In genomic region chr5:220008-220407, GRCh38 we compare ENCODE assay signal across 8 cellular contexts. TPM values are rescaled to one million over a fixed set of nuclear protein-coding genes. Genes with fewer than 3 reads are reported as not detected.
A peak's percentile ranks its signal among the peaks of the same experiment; 100 is the strongest.
DNase-seq lines count a peak whose midpoint lies in the region; ATAC-seq and TF ChIP-seq lines count a peak whose summit lies in the region.

No MANE protein-coding gene starts in this region.

- in situ Hi-C loops in HAP-1 (cut with MboI; ENCODE audit: low sequenced_read_pairs) = no loop called here

- DNase-seq in CD4-positive, alpha-beta T cell = no peak
- no peak for DNase-seq in HAP-1 (ENCODE audit: low spot score in 2 of 2)
- peak; percentile 11 for DNase-seq in adipocyte (ENCODE audit: low read depth)
- DNase-seq in DMS153 (lab: John Stamatoyannopoulos, UW) = no peak
- DNase-seq in C1 segment of cervical spinal cord (lab: John Stamatoyannopoulos, UW) = no peak

- H3K9me3 Mint-ChIP-seq in CD4-positive, alpha-beta T cell = no peaks in the 10 kb centered on the region

- H3K27me3 ChIP-seq in CD4-positive, alpha-beta T cell (ENCODE audit: control insufficient read depth, insufficient read depth, low read length) = no peaks in the 10 kb centered on the region
- H3K27me3 ChIP-seq in HAP-1 (ENCODE audit: low read depth) = no peaks in the 10 kb centered on the region
- H3K27me3 ChIP-seq in adipocyte (replicated peaks; ENCODE audit: control insufficient read depth, insufficient read depth, low read length) = no peaks in the 10 kb centered on the region
- H3K27me3 ChIP-seq in muscle layer of duodenum (ENCODE audit: low read depth, low read length) = no peaks in the 10 kb centered on the region

- peaks cover 59% of the 10 kb centered on the region for H3K4me1 Mint-ChIP-seq in CD4-positive, alpha-beta T cell (ENCODE audit: low read depth)

- H3K4me3 Mint-ChIP-seq in CD4-positive, alpha-beta T cell = peak overlapping the region; percentile 95

- POLR2A ChIA-PET in CD4-positive, alpha-beta T cell (lab: Charles Lee) = interaction anchor here (1.3 to 3.7 kb wide), 3 partner anchors 32 to 62 kb away, joined by 7 to 49 read pairs (median 25); partner anchors contain the start of gene PDCD6

- peak; percentile 24 for ATAC-seq in CD4-positive, alpha-beta T cell (ENCODE audit: poor library complexity)
- no peak for ATAC-seq in HG03108 (IDR thresholded peaks at IDR 0.05; ENCODE audit: unreplicated experiment)
- no peak for ATAC-seq in HG03460 (IDR thresholded peaks at IDR 0.05; ENCODE audit: unreplicated experiment)

- TF ChIP-seq CTCF in CD4-positive, alpha-beta T cell (IDR thresholded peaks at IDR 0.05) = no peak

- H3K27ac Mint-ChIP-seq in CD4-positive, alpha-beta T cell = peak overlapping the region; percentile 92

- H3K36me3 Mint-ChIP-seq in CD4-positive, alpha-beta T cell (ENCODE audit: low read depth) = peaks cover 65% of the 10 kb centered on the region

- peaks cover 11% of the 10 kb centered on the region for H3K4me1 ChIP-seq in HAP-1
- peaks cover 26% of the 10 kb centered on the region for H3K4me1 ChIP-seq in adipocyte (ENCODE audit: control insufficient read depth, insufficient read depth, low read length)
- peaks cover 0 to 30% of the 10 kb centered on the region in 2 donors for H3K4me1 ChIP-seq in muscle layer of duodenum (ENCODE audit: control insufficient read depth in 1 of 2, insufficient read depth in 2 of 2, low read length in 2 of 2)

- H3K4me3 ChIP-seq in HAP-1 (peak overlapping the region; percentile 90), adipocyte (ENCODE audit: low read length) (peak overlapping the region; percentile 85), muscle layer of duodenum (ENCODE audit: low read depth in 1 of 2, low read length in 2 of 2) (peak overlapping the region; percentile 81 to 96)

- no peaks in the 10 kb centered on the region for H3K27me3 Mint-ChIP-seq in CD4-positive, alpha-beta T cell

- H3K27ac ChIP-seq in CD4-positive, alpha-beta T cell (ENCODE audit: low read depth, low read length) = no peak overlapping the region
- peak overlapping the region; percentile 59 for H3K27ac ChIP-seq in muscle layer of duodenum (ENCODE audit: low read length)

- H3K9me3 ChIP-seq in CD4-positive, alpha-beta T cell (ENCODE audit: control insufficient read depth, low read length) = no peaks in the 10 kb centered on the region
- no peaks in the 10 kb centered on the region for H3K9me3 ChIP-seq in HAP-1
- H3K9me3 ChIP-seq in adipocyte (ENCODE audit: control insufficient read depth, low read length) = no peaks in the 10 kb centered on the region
- no peaks in the 10 kb centered on the region for H3K9me3 ChIP-seq in muscle layer of duodenum (ENCODE audit: control insufficient read depth in 1 of 2, low read length in 2 of 2)

- H3K9ac ChIP-seq in adipocyte (ENCODE audit: low read length) = peak overlapping the region; percentile 97

- H3K36me3 ChIP-seq in HAP-1 (replicated peaks) = peaks cover 15% of the 10 kb centered on the region
- peaks cover 13% of the 10 kb centered on the region for H3K36me3 ChIP-seq in adipocyte (ENCODE audit: control insufficient read depth, insufficient read depth, low read length, severe bottlenecking)
- peaks cover 4 to 11% of the 10 kb centered on the region in 2 donors for H3K36me3 ChIP-seq in muscle layer of duodenum (ENCODE audit: control insufficient read depth in 1 of 2, insufficient read depth in 2 of 2, low read length in 2 of 2)

- intact Hi-C loops in CD4-positive, alpha-beta T cell (cut with DNase I, micrococcal nuclease) = loop anchor here in 1 of 2 experiments (5.0 kb wide), 1 partner anchor 252 kb away; no protein-coding TSS in a partner anchor

- CTCF ChIA-PET in CD4-positive, alpha-beta T cell (lab: Charles Lee) = interaction anchor here (3.1 kb wide), 1 partner anchor 31 kb away, joined by 19 read pairs; no protein-coding TSS in a partner anchor

RNA-seq across cellular contexts. Expression of gene SDHA, which starts 1.9 kb away (rescaled TPM):
- total RNA-seq in CD4-positive, alpha-beta T cell = 100 to 1,000 TPM; 244 to 245 TPM

RNA-seq across cellular contexts. Expression of gene CCDC127, which starts 2.1 kb away (rescaled TPM):
- total RNA-seq in CD4-positive, alpha-beta T cell = 1 to 10 TPM; 1.9 to 2.8 TPM

RNA-seq across cellular contexts. Expression of gene LRRC14B, which starts 28.7 kb away (rescaled TPM):
- total RNA-seq in CD4-positive, alpha-beta T cell = under 1 TPM in 1 of 2 experiments, not detected in 1; 0.14 TPM

RNA-seq across cellular contexts. Expression of gene PDCD6, which starts 51.4 kb away (rescaled TPM):
- total RNA-seq in CD4-positive, alpha-beta T cell = 10 to 100 TPM; 36.9 to 38.1 TPM
